In the genomic region with DNA sequence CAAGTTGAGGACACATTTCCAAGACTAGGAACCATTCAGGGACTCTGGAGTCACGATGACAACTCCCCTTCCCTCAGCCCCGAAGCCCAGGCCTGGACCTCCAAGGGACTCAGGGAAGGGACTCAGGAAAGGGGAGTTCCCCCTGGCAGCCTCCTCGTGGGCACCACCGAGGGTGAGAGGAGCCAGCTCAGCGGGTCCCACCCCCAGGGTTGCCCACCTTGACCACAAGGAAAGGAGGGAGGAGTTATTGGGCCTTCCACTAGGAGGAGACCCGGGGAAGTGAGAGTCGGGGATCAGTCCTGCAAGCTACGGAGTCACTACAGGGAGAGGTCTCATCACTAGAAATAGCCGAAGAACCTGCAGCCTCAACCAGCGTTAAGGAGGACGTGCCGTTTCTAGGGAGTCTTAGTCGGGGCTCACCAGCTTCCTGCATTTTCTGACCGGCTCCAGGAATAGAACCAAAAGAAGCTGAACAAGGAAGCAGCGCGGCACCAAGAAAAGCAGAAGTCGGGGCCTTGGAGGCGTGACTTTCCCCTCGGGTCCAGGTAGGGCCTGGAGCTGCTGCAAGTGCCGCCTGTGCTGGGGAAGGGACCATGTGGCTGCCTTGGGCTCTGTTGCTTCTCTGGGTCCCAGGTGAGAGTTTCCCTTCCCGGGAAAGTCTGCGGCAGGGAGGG, we compare ENCODE assay signal across 10 cellular contexts. TPM values are rescaled to one million over a fixed set of nuclear protein-coding genes. Genes with fewer than 3 reads are reported as not detected.
A peak's percentile ranks its signal among the peaks of the same experiment; 100 is the strongest.
DNase-seq lines count a peak whose midpoint lies in the region; ATAC-seq and TF ChIP-seq lines count a peak whose summit lies in the region.
"Had no signal": no experiment of that assay in that cellular context is flagged by ENCODE, and none has a peak within 500 bp of the region (broad histone marks: within the 10 kb centered on the region; RNA-seq: fewer than 3 reads in every experiment).

CD300A (plus strand) TSS at position 524 of the 674 bp plus-strand sequence; CDS start at position 594, 70 bp downstream.

- peak; percentile 14 for ATAC-seq in stimulated activated effector memory CD8-positive, alpha-beta T cell treated with anti-CD3 and anti-CD28 coated beads, Interleukin-12 subunit alpha, Interleukin-12 subunit beta, amount 100 ng/mL, for 72 hours
- no peak for ATAC-seq in T-helper 17 cell

- in situ Hi-C loops in GM18951 (cut with MboI; ENCODE audit: low sequenced_read_pairs, unreplicated experiment), result no loop called here

- peaks cover 51% of the 10 kb centered on the region for H3K4me1 Mint-ChIP-seq in stimulated activated effector memory CD8-positive, alpha-beta T cell treated with anti-CD3 and anti-CD28 coated beads, Interleukin-12 subunit alpha, Interleukin-12 subunit beta, amount 100 ng/mL, for 72 hours
- H3K4me1 Mint-ChIP-seq in T-helper 17 cell, result peaks cover 34% of the 10 kb centered on the region

- peaks cover 17% of the 10 kb centered on the region for H3K36me3 Mint-ChIP-seq in stimulated activated effector memory CD8-positive, alpha-beta T cell treated with anti-CD3 and anti-CD28 coated beads, Interleukin-12 subunit alpha, Interleukin-12 subunit beta, amount 100 ng/mL, for 72 hours
- no peaks in the 10 kb centered on the region for H3K36me3 Mint-ChIP-seq in T-helper 17 cell (ENCODE audit: low read depth)

- no peaks in the 10 kb centered on the region for H3K27me3 Mint-ChIP-seq in T-helper 17 cell

- DNase-seq in hippocampal formation (lab: John Stamatoyannopoulos, UW) (peak; percentile 18 to 42), cortex of kidney (lab: John Stamatoyannopoulos, UW) (no peak), T-helper 17 cell (no peak), NCI-H2081 (lab: John Stamatoyannopoulos, UW) (no peak), NCI-H748 (lab: John Stamatoyannopoulos, UW; ENCODE audit: unreplicated experiment) (no peak)
- no peak for DNase-seq in stimulated activated effector memory CD8-positive, alpha-beta T cell treated with anti-CD3 and anti-CD28 coated beads, Interleukin-12 subunit alpha, Interleukin-12 subunit beta, amount 100 ng/mL, for 72 hours (ENCODE audit: low spot score in 2 of 2)

- H3K4me3 Mint-ChIP-seq in stimulated activated effector memory CD8-positive, alpha-beta T cell treated with anti-CD3 and anti-CD28 coated beads, Interleukin-12 subunit alpha, Interleukin-12 subunit beta, amount 100 ng/mL, for 72 hours, result no peak within 1 kb of the TSS
- H3K4me3 Mint-ChIP-seq in T-helper 17 cell, result no peak within 1 kb of the TSS

- no peak within 1 kb of the TSS for H3K27ac Mint-ChIP-seq in stimulated activated effector memory CD8-positive, alpha-beta T cell treated with anti-CD3 and anti-CD28 coated beads, Interleukin-12 subunit alpha, Interleukin-12 subunit beta, amount 100 ng/mL, for 72 hours
- H3K27ac Mint-ChIP-seq in T-helper 17 cell, result no peak within 1 kb of the TSS

- intact Hi-C loops in T-helper 2 cell treated with Interferon-gamma antibody and Interleukin-4, amounts not matched to agents 100 ng/mL and 5 ng/mL, for 36 hours (cut with micrococcal nuclease), result loop anchor here (5.0 kb wide), 1 partner anchor 686 kb away; the partner anchor contains the start of gene JPT1

- TF ChIP-seq POLR2A in GM18951 (IDR thresholded peaks at IDR 0.05; ENCODE audit: extremely low read depth, insufficient read depth, insufficient read length), result peak; percentile 66

- no peaks in the 10 kb centered on the region for H3K9me3 Mint-ChIP-seq in stimulated activated effector memory CD8-positive, alpha-beta T cell treated with anti-CD3 and anti-CD28 coated beads, Interleukin-12 subunit alpha, Interleukin-12 subunit beta, amount 100 ng/mL, for 72 hours

- no peaks in the 10 kb centered on the region for H3K9me3 ChIP-seq in T-helper 17 cell (ENCODE audit: control insufficient read depth, low read length, poor library complexity, severe bottlenecking)
- H3K9me3 ChIP-seq: SJSA1 had no signal

RNA-seq across cellular contexts. Expression of gene CD300A, which starts in this region (rescaled TPM):
- total RNA-seq in T-helper 2 cell treated with Interferon-gamma antibody and Interleukin-4, amounts not matched to agents 100 ng/mL and 5 ng/mL, for 36 hours, result 32.8 and 36.5 TPM in 2 replicates
- 1 to 10 TPM; 2.4 to 9.6 TPM for total RNA-seq in T-helper 17 cell
- total RNA-seq: dermis microvascular lymphatic vessel endothelial cell, SJSA1 had no signal

Comparison
In these comparisons a context has a peak if more than half of its experiments do, and no peak if none do; other contexts are left out.
1. DNase-seq: peak in hippocampal formation (2 of 2); none in stimulated activated effector memory CD8-positive, alpha-beta T cell treated with anti-CD3 and anti-CD28 coated beads, Interleukin-12 subunit alpha, Interleukin-12 subunit beta, amount 100 ng/mL, for 72 hours (0 of 2), cortex of kidney (single experiment), T-helper 17 cell (0 of 3), NCI-H2081 (0 of 2) and NCI-H748 (single experiment).